ENCODE assay signal across 8 cellular contexts in genomic region chr1:54996359-54996868, GRCh38. TPM values are rescaled to one million over a fixed set of nuclear protein-coding genes. Genes with fewer than 3 reads are reported as not detected.
A peak's percentile ranks its signal among the peaks of the same experiment; 100 is the strongest.
DNase-seq lines count a peak whose midpoint lies in the region; ATAC-seq and TF ChIP-seq lines count a peak whose summit lies in the region.

No MANE protein-coding gene starts in this region.

- H3K4me1 ChIP-seq in RWPE2 (ENCODE audit: insufficient read depth, poor library complexity, severe bottlenecking): no peaks in the 10 kb centered on the region
- H3K4me1 ChIP-seq in tibial artery: peaks cover 0 to 12% (median 7%) of the 10 kb centered on the region in 4 donors

- TF ChIP-seq CTCF in AG04449 (IDR thresholded peaks at IDR 0.05; ENCODE audit: insufficient read depth, low read length, missing control alignments) (peak; percentile 87), RWPE2 (IDR thresholded peaks at IDR 0.05; ENCODE audit: poor library complexity, severe bottlenecking) (peak; percentile 89), foreskin fibroblast (IDR thresholded peaks at IDR 0.05; ENCODE audit: low read depth, low read length) (peak; percentile 76), omental fat pad (IDR thresholded peaks at IDR 0.05) (peak in 1 of 3 donors; percentile 27), tibial artery (IDR thresholded peaks at IDR 0.05) (peak; percentile 76 to 83)

- ATAC-seq in RWPE2 (ENCODE audit: low read depth) (peak; percentile 82), omental fat pad (ENCODE audit: low FRiP score) (no peak)
- ATAC-seq in activated T-helper 17 cell treated with anti-CD3 and anti-CD28 coated beads, Interleukin-2, amount 50 U/mL, for 72 hours (replicated peaks): peak; percentile 90

- DNase-seq in AG04449 (ENCODE audit: low read depth, low spot score): no peak
- DNase-seq in GM19238 (ENCODE audit: insufficient read length, low spot score): peak; percentile 93
- DNase-seq in HUDEP-2 (lab: John Stamatoyannopoulos, UW; ENCODE audit: unreplicated experiment in 76 of 76): peak in 66 of 76 experiments; percentile 5 to 80 (median 50)
- peak; percentile 68 for DNase-seq in RWPE2 (ENCODE audit: low spot score)
- DNase-seq in foreskin fibroblast: peak; percentile 47 to 84
- DNase-seq in omental fat pad (ENCODE audit: low spot score): peak; percentile 45
- peak; percentile 38 to 83 for DNase-seq in tibial artery

- no peak overlapping the region for H3K27ac ChIP-seq in RWPE2 (ENCODE audit: poor library complexity, severe bottlenecking)
- no peak overlapping the region for H3K27ac ChIP-seq in tibial artery

- H3K27me3 ChIP-seq in RWPE2 (ENCODE audit: insufficient read depth, poor library complexity, severe bottlenecking): no peaks in the 10 kb centered on the region
- H3K27me3 ChIP-seq in tibial artery: peaks cover 0 to 46% of the 10 kb centered on the region in 2 donors

- no peaks in the 10 kb centered on the region for H3K9me3 ChIP-seq in RWPE2 (ENCODE audit: severe bottlenecking)
- H3K9me3 ChIP-seq in tibial artery: no peaks in the 10 kb centered on the region

- H3K36me3 ChIP-seq in RWPE2 (ENCODE audit: low read depth) (no peaks in the 10 kb centered on the region), tibial artery (peaks cover 0 to 7% (median 0%) of the 10 kb centered on the region in 3 donors)

- no peaks in the 10 kb centered on the region for H3K36me3 Mint-ChIP-seq in activated T-helper 17 cell treated with anti-CD3 and anti-CD28 coated beads, Interleukin-2, amount 50 U/mL, for 72 hours (ENCODE audit: low read depth)

- H3K4me1 Mint-ChIP-seq in activated T-helper 17 cell treated with anti-CD3 and anti-CD28 coated beads, Interleukin-2, amount 50 U/mL, for 72 hours: peaks cover 18% of the 10 kb centered on the region

- no peak overlapping the region for H3K4me3 ChIP-seq in AG04449 (ENCODE audit: low read depth, low read length)
- H3K4me3 ChIP-seq in RWPE2 (ENCODE audit: severe bottlenecking): no peak overlapping the region
- no peak overlapping the region for H3K4me3 ChIP-seq in foreskin fibroblast (ENCODE audit: low read depth in 1 of 2, low read length in 2 of 2)
- no peak overlapping the region for H3K4me3 ChIP-seq in tibial artery

- POLR2A ChIA-PET in AG04449 (lab: Yijun Ruan, JAX): interaction anchor here (0.6 kb wide), 1 partner anchor 25 kb away, joined by 3 read pairs; no protein-coding TSS in a partner anchor

- peak overlapping the region; percentile 75 for H3K4me3 Mint-ChIP-seq in activated T-helper 17 cell treated with anti-CD3 and anti-CD28 coated beads, Interleukin-2, amount 50 U/mL, for 72 hours

- intact Hi-C loops in tibial artery (cut with DNase I; ENCODE audit: low total_unique reads): no loop called here

- peak overlapping the region; percentile 53 for H3K27ac Mint-ChIP-seq in activated T-helper 17 cell treated with anti-CD3 and anti-CD28 coated beads, Interleukin-2, amount 50 U/mL, for 72 hours

- no peaks in the 10 kb centered on the region for H3K9me3 Mint-ChIP-seq in activated T-helper 17 cell treated with anti-CD3 and anti-CD28 coated beads, Interleukin-2, amount 50 U/mL, for 72 hours

- CTCF ChIA-PET in AG04449 (lab: Yijun Ruan, JAX): interaction anchor here (0.6 to 11.0 kb wide), 27 partner anchors 10 to 925 kb away, joined by 3 to 522 read pairs (median 8); no protein-coding TSS in a partner anchor

- H3K27me3 Mint-ChIP-seq in activated T-helper 17 cell treated with anti-CD3 and anti-CD28 coated beads, Interleukin-2, amount 50 U/mL, for 72 hours: peaks cover 11% of the 10 kb centered on the region

RNA-seq across cellular contexts. Expression of gene BSND, which starts 2.3 kb away (rescaled TPM):
- under 1 TPM; 0.05 to 0.06 TPM for total RNA-seq in activated T-helper 17 cell treated with anti-CD3 and anti-CD28 coated beads, Interleukin-2, amount 50 U/mL, for 72 hours
- total RNA-seq in omental fat pad: not detected

RNA-seq across cellular contexts. Expression of gene TMEM61, which starts 16.0 kb away (rescaled TPM):
- total RNA-seq in activated T-helper 17 cell treated with anti-CD3 and anti-CD28 coated beads, Interleukin-2, amount 50 U/mL, for 72 hours: not detected
- not detected for total RNA-seq in omental fat pad

RNA-seq across cellular contexts. Expression of gene PCSK9, which starts 42.9 kb away (rescaled TPM):
- total RNA-seq in activated T-helper 17 cell treated with anti-CD3 and anti-CD28 coated beads, Interleukin-2, amount 50 U/mL, for 72 hours: not detected
- under 1 TPM; 0.56 to 0.95 (median 0.80) TPM for total RNA-seq in omental fat pad
